Comparison of ENCODE assay signal across 2 cellular contexts in the genomic region with DNA sequence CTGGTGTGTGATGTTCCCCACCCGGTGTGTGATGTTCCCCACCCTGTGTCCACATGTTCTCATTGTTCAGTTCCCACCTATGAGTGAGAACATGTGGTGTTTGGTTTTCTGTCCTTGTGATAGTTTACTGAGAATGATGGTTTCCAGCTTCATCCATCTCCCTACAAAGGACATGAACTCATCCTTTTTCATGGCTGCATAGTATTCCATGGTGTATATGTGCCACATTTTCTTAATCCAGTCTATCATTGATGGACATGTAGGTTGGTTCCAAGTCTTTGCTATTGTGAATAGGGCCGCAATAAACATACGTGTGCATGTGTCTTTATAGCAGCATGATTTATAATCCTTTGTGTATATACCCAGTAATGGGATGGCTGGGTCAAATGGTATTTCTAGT.
DNase-seq lines count a peak whose midpoint lies in the region; ATAC-seq, FAIRE-seq and TF ChIP-seq lines count a peak whose summit lies in the region.
"Not testable (repeated sequence)": the region's sequence is repeated elsewhere in the genome, so short reads cannot be mapped to it uniquely, and the experiment has no call there.

No MANE protein-coding gene starts in this region.

- H4K20me1 ChIP-seq in K562 (replicated peaks; ENCODE audit: control insufficient read depth, insufficient read depth, low read length) = not testable (repeated sequence)

- not testable (repeated sequence) for DNase-seq in K562 (ENCODE audit: extremely low read depth in 1 of 4, low spot score in 3 of 4)

- FAIRE-seq in K562 (lab: Jason Lieb, UNC) = not testable (repeated sequence)

- POLR2A ChIA-PET in HEK293 (lab: Yijun Ruan, JAX); K562 (lab: Yijun Ruan, JAX): not testable (repeated sequence)

- not testable (repeated sequence) for H3K9me3 ChIP-seq in HEK293 (ENCODE audit: control insufficient read depth, insufficient read depth, low read depth, low read length); K562 (replicated peaks; ENCODE audit: control insufficient read depth, insufficient read depth, low read depth, low read length)

- intact Hi-C loops in K562 (cut with micrococcal nuclease) = not testable (repeated sequence)

- 0% methylated on average over 3 of the region's 3 CpGs for WGBS in K562 (ENCODE audit: insufficient coverage, low coverage, missing lambda C conversion rate)

- CTCF ChIA-PET in HEK293 (lab: Yijun Ruan, JAX); K562 (lab: Yijun Ruan, JAX; ENCODE audit: low intra/inter-chr PET ratio): not testable (repeated sequence)

- not testable (repeated sequence) for H3K9ac ChIP-seq in K562 (ENCODE audit: insufficient read depth in 1 of 2, low read depth in 2 of 2, low read length in 2 of 2)

- not testable (repeated sequence) for TF ChIP-seq CTCF in HEK293 (tag by site-specific recombination; IDR thresholded peaks at IDR 0.05); K562 (IDR thresholded peaks at IDR 0.05 in 2 of 3, conservative IDR thresholded peaks at IDR 0.05 in 1 of 3; ENCODE audit: insufficient read depth in 2 of 3, low read depth in 1 of 3, low read length in 3 of 3)

- not testable (repeated sequence) for TF ChIP-seq RAD21 in K562 (CRISPR knock-in tag; conservative IDR thresholded peaks at IDR 0.05 in 1 of 2, IDR thresholded peaks at IDR 0.05 in 1 of 2)

- not testable (repeated sequence) for TF ChIP-seq EP300 in K562 (IDR thresholded peaks at IDR 0.05; ENCODE audit: low read length)

- in situ Hi-C loops in K562 (cut with MboI) = not testable (repeated sequence)

- not testable (repeated sequence) for H3K36me3 ChIP-seq in HEK293 (ENCODE audit: control insufficient read depth in 2 of 2, insufficient read depth in 1 of 2, low read length in 2 of 2); K562 (ENCODE audit: control insufficient read depth, insufficient read depth, low read length)

- ATAC-seq in K562 = not testable (repeated sequence)

- H3K4me1 ChIP-seq in HEK293 (ENCODE audit: control insufficient read depth, insufficient read depth, low read length); K562 (replicated peaks in 1 of 2; ENCODE audit: control insufficient read depth in 2 of 2, insufficient read depth in 2 of 2, low read length in 2 of 2): not testable (repeated sequence)

- H3K27ac ChIP-seq in HEK293 (ENCODE audit: extremely low read depth, low read depth, low read length); K562 (ENCODE audit: extremely low read depth, low read depth, low read length): not testable (repeated sequence)

- H3K79me2 ChIP-seq in K562 (ENCODE audit: control insufficient read depth, insufficient read depth, low read length) = not testable (repeated sequence)

- not testable (repeated sequence) for H3K4me3 ChIP-seq in HEK293 (ENCODE audit: low read depth, low read length); K562

- H2AFZ ChIP-seq in K562 (ENCODE audit: low read depth, low read length) = not testable (repeated sequence)

- not testable (repeated sequence) for TF ChIP-seq POLR2A in K562 (conservative IDR thresholded peaks at IDR 0.05)

- H3K4me2 ChIP-seq in K562 (ENCODE audit: insufficient read depth, low read length) = not testable (repeated sequence)

- H3K27me3 ChIP-seq in K562 (ENCODE audit: control insufficient read depth in 2 of 2, insufficient read depth in 2 of 2, low read length in 2 of 2) = not testable (repeated sequence)

- not testable (repeated sequence) for BruUV-seq in K562 (replicated peaks; lab: Mats Ljungman, UMichigan)

- not testable (repeated sequence) for H3K9me1 ChIP-seq in K562 (ENCODE audit: control insufficient read depth, insufficient read depth, low read length)

TF ChIP-seq in HEK293, 187 proteins besides CTCF, POLR2A, EP300 and RAD21:
- TF ChIP-seq, protein P1, sequence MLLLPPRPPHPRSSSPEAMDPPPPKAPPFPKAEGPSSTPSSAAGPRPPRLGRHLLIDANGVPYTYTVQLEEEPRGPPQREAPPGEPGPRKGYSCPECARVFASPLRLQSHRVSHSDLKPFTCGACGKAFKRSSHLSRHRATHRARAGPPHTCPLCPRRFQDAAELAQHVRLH (tag by site-specific recombination; IDR thresholded peaks at IDR 0.05) = 0 out of 2 replicates have a peak, but pooled peaks have one; percentile 11
- peak; percentile 98 for TF ChIP-seq ZNF146 (tag by site-specific recombination; IDR thresholded peaks at IDR 0.05)
- TF ChIP-seq, protein P2, sequence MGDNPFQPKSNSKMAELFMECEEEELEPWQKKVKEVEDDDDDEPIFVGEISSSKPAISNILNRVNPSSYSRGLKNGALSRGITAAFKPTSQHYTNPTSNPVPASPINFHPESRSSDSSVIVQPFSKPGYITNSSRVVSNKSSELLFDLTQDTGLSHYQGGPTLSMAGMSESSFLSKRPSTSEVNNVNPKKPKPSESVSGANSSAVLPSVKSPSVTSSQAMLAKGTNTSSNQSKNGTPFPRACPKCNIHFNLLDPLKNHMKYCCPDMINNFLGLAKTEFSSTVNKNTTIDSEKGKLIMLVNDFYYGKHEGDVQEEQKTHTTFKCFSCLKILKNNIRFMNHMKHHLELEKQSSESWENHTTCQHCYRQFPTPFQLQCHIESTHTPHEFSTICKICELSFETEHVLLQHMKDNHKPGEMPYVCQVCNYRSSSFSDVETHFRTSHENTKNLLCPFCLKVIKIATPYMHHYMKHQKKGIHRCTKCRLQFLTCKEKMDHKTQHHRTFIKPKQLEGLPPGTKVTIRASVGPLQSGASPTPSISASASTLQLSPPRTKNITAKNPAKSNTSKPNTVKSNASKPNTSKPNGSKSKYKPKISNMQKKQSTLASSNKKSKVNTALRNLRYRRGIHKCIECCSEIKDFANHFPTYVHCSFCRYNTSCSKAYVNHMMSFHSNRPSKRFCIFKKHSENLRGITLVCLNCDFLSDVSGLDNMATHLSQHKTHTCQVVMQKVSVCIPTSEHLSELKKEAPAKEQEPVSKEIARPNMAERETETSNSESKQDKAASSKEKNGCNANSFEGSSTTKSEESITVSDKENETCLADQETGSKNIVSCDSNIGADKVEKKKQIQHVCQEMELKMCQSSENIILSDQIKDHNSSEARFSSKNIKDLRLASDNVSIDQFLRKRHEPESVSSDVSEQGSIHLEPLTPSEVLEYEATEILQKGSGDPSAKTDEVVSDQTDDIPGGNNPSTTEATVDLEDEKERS (tag by site-specific recombination; IDR thresholded peaks at IDR 0.05) = peak; percentile 94

TF ChIP-seq in K562, 482 proteins besides CTCF, POLR2A, EP300 and RAD21:
- peak; percentile 67 for TF ChIP-seq ZNF146 (CRISPR knock-in tag; IDR thresholded peaks at IDR 0.05; ENCODE audit: unreplicated experiment)
